ENCODE assay signal across 8 cellular contexts in the genomic region with DNA sequence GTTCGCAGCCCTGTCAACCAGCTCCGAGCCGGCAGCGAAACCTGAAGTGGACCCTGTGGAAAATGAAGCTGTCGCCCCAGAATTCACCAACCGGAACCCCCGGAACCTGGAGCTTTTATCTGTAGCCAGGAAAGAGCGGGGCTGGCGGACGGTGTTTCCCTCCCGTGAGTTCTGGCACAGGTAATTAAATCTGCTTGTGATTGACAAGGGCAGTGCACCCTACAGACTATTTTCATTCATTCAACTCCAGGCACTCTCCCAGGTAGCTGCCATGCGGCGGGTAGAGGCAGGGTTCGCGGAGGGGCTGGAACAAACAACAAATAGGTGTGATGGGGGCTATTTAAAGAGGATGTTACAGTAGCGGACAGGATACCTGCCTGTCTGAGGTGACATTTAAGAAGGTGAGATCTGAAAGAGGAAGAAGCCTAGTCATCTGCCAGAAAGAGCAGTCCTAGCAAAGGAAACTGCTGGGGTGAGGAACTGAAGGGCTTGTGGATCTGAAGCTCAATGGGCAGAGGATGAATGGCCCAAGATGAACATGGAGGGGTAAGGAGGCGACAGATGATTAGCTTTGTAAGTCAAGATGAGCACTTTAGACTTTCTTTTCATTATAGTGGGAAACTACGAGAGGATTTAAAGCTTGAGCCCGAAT. TPM values are rescaled to one million over a fixed set of nuclear protein-coding genes. Genes with fewer than 3 reads are reported as not detected.
DNase-seq lines count a peak whose midpoint lies in the region; ATAC-seq, FAIRE-seq and TF ChIP-seq lines count a peak whose summit lies in the region.

No MANE protein-coding gene starts in this region.

- H3K9me2 ChIP-seq in Karpas-422 (replicated peaks; ENCODE audit: insufficient read depth, low read length): no peaks in the 10 kb centered on the region

- H4K20me1 ChIP-seq in Karpas-422 (ENCODE audit: insufficient read depth, low read depth, low read length): peaks cover 24% of the 10 kb centered on the region

- no peak for TF ChIP-seq CTCF in CD8-positive, alpha-beta T cell (IDR thresholded peaks at IDR 0.05)
- TF ChIP-seq CTCF in kidney (IDR thresholded peaks at IDR 0.05; ENCODE audit: borderline replicate concordance, extremely low read depth, insufficient read depth): no peak
- no peak for TF ChIP-seq CTCF in suprapubic skin (IDR thresholded peaks at IDR 0.05)

- POLR2A ChIA-PET in CD8-positive, alpha-beta T cell (lab: Charles Lee): interaction anchor here (1.0 to 6.2 kb wide), 14 partner anchors 9 to 179 kb away, joined by 3 to 91 read pairs (median 6); a partner anchor contains a TSS

- peaks cover 53% of the 10 kb centered on the region for H3K4me1 ChIP-seq in CD8-positive, alpha-beta T cell (ENCODE audit: insufficient read depth, low read length)
- peaks cover 35% of the 10 kb centered on the region for H3K4me1 ChIP-seq in Karpas-422 (ENCODE audit: low read length)
- peaks cover 16 to 23% of the 10 kb centered on the region in 2 donors for H3K4me1 ChIP-seq in kidney (ENCODE audit: control insufficient read depth in 1 of 2, insufficient read depth in 1 of 2, low read depth in 1 of 2, low read length in 2 of 2)
- H3K4me1 ChIP-seq in suprapubic skin: peaks cover 40% of the 10 kb centered on the region

- H3K27me3 ChIP-seq in CD8-positive, alpha-beta T cell (ENCODE audit: insufficient read depth, low read length): no peaks in the 10 kb centered on the region
- no peaks in the 10 kb centered on the region for H3K27me3 ChIP-seq in Karpas-422 (ENCODE audit: low read length)
- H3K27me3 ChIP-seq in suprapubic skin: no peaks in the 10 kb centered on the region

- H3K27ac ChIP-seq in CD8-positive, alpha-beta T cell (ENCODE audit: low read depth, low read length): peak overlapping the region; percentile 89
- peak overlapping the region; percentile 60 for H3K27ac ChIP-seq in Karpas-422 (ENCODE audit: low read length)
- peak overlapping the region; percentile 96 to 99 for H3K27ac ChIP-seq in kidney (ENCODE audit: low read depth in 2 of 2, low read length in 2 of 2)
- peak overlapping the region; percentile 91 for H3K27ac ChIP-seq in suprapubic skin

- H3K4me1 Mint-ChIP-seq in CD8-positive, alpha-beta T cell (ENCODE audit: low read depth): peaks cover 67% of the 10 kb centered on the region
- peaks cover 68% of the 10 kb centered on the region for H3K4me1 Mint-ChIP-seq in activated naive CD8-positive, alpha-beta T cell treated with anti-CD3 and anti-CD28 coated beads, Interleukin-2, amount 50 U/mL, for 24 hours

- peaks cover 13% of the 10 kb centered on the region for H3K36me3 ChIP-seq in CD8-positive, alpha-beta T cell (ENCODE audit: insufficient read depth, low read length)
- H3K36me3 ChIP-seq in Karpas-422 (ENCODE audit: insufficient read depth, low read length) (peaks cover 46% of the 10 kb centered on the region), kidney (ENCODE audit: control insufficient read depth in 1 of 2, insufficient read depth in 2 of 2, low read length in 2 of 2) (peaks cover 4 to 22% of the 10 kb centered on the region in 2 donors), suprapubic skin (peaks cover 28% of the 10 kb centered on the region)

- 0 out of 2 replicates have a peak overlapping the region, but pooled peaks have one; percentile 37 for H2AFZ ChIP-seq in Karpas-422 (ENCODE audit: low read length)

- H3K27ac Mint-ChIP-seq in CD8-positive, alpha-beta T cell: peak overlapping the region; percentile 98
- peak overlapping the region; percentile 99 for H3K27ac Mint-ChIP-seq in activated naive CD8-positive, alpha-beta T cell treated with anti-CD3 and anti-CD28 coated beads, Interleukin-2, amount 50 U/mL, for 24 hours

- peaks cover 75% of the 10 kb centered on the region for H3K36me3 Mint-ChIP-seq in CD8-positive, alpha-beta T cell
- H3K36me3 Mint-ChIP-seq in activated naive CD8-positive, alpha-beta T cell treated with anti-CD3 and anti-CD28 coated beads, Interleukin-2, amount 50 U/mL, for 24 hours (ENCODE audit: low read depth): peaks cover 61% of the 10 kb centered on the region

- CTCF ChIA-PET in CD8-positive, alpha-beta T cell (lab: Charles Lee): interaction anchor here (0.9 to 3.7 kb wide), 9 partner anchors 10 to 99 kb away, joined by 3 to 23 read pairs (median 4); a partner anchor contains a TSS

- H3K9ac ChIP-seq in Karpas-422 (ENCODE audit: low read length): peak overlapping the region; percentile 88
- H3K9ac ChIP-seq in kidney (ENCODE audit: low read length in 2 of 2): peak overlapping the region; percentile 88 to 97

- no peak for TF ChIP-seq EP300 in suprapubic skin (IDR thresholded peaks at IDR 0.05)

- no peak for TF ChIP-seq POLR2A in suprapubic skin (IDR thresholded peaks at IDR 0.05)

- H3K4me2 ChIP-seq in Karpas-422 (ENCODE audit: low read depth, low read length, poor library complexity, severe bottlenecking): peak overlapping the region; percentile 93

- no peaks in the 10 kb centered on the region for H3K9me3 ChIP-seq in CD8-positive, alpha-beta T cell (ENCODE audit: low read length)
- H3K9me3 ChIP-seq in Karpas-422 (ENCODE audit: low read length) (no peaks in the 10 kb centered on the region), kidney (ENCODE audit: control insufficient read depth in 1 of 2, low read length in 2 of 2) (no peaks in the 10 kb centered on the region), suprapubic skin (no peaks in the 10 kb centered on the region)

- H3K4me3 ChIP-seq in CD8-positive, alpha-beta T cell (ENCODE audit: low read depth, low read length): peak overlapping the region; percentile 99
- peak overlapping the region; percentile 89 for H3K4me3 ChIP-seq in Karpas-422 (ENCODE audit: low read length)
- peak overlapping the region; percentile 95 to 96 for H3K4me3 ChIP-seq in kidney (ENCODE audit: low read length in 2 of 2)
- peak overlapping the region; percentile 79 for H3K4me3 ChIP-seq in suprapubic skin

- FAIRE-seq in kidney (lab: Jason Lieb, UNC): no peak

- peak overlapping the region; percentile 99 for H3K4me3 Mint-ChIP-seq in CD8-positive, alpha-beta T cell
- H3K4me3 Mint-ChIP-seq in activated naive CD8-positive, alpha-beta T cell treated with anti-CD3 and anti-CD28 coated beads, Interleukin-2, amount 50 U/mL, for 24 hours: peak overlapping the region; percentile 91

- ATAC-seq in CD8-positive, alpha-beta T cell: no peak
- no peak for ATAC-seq in activated naive CD8-positive, alpha-beta T cell treated with anti-CD3 and anti-CD28 coated beads, Interleukin-2, amount 50 U/mL, for 24 hours
- no peak for ATAC-seq in HG03521 (IDR thresholded peaks at IDR 0.05; ENCODE audit: unreplicated experiment)

- H3K79me2 ChIP-seq in Karpas-422 (ENCODE audit: low read length): peaks cover 74% of the 10 kb centered on the region

- no peaks in the 10 kb centered on the region for H3K9me3 Mint-ChIP-seq in CD8-positive, alpha-beta T cell
- H3K9me3 Mint-ChIP-seq in activated naive CD8-positive, alpha-beta T cell treated with anti-CD3 and anti-CD28 coated beads, Interleukin-2, amount 50 U/mL, for 24 hours: no peaks in the 10 kb centered on the region

- peak in 2 of 7 experiments; percentile 7 to 22 for DNase-seq in CD8-positive, alpha-beta T cell
- peak; percentile 66 for DNase-seq in Karpas-422
- DNase-seq in activated naive CD8-positive, alpha-beta T cell treated with anti-CD3 and anti-CD28 coated beads, Interleukin-2, amount 50 U/mL, for 24 hours: no peak
- peak; percentile 74 for DNase-seq in kidney
- DNase-seq in suprapubic skin (ENCODE audit: low spot score in 2 of 2): peak in 1 of 2 donors; percentile 70
- DNase-seq in amygdala (lab: John Stamatoyannopoulos, UW): no peak
- DNase-seq in NCI-H1930 (lab: John Stamatoyannopoulos, UW): no peak

- WGBS in suprapubic skin: 19% methylated on average over 12 of the region's 19 CpGs

- no peaks in the 10 kb centered on the region for H3K27me3 Mint-ChIP-seq in CD8-positive, alpha-beta T cell (ENCODE audit: low read depth)
- peaks cover 3% of the 10 kb centered on the region for H3K27me3 Mint-ChIP-seq in activated naive CD8-positive, alpha-beta T cell treated with anti-CD3 and anti-CD28 coated beads, Interleukin-2, amount 50 U/mL, for 24 hours

- intact Hi-C loops in CD8-positive, alpha-beta T cell (cut with DNase I, micrococcal nuclease): loop anchor here (1.0 to 2.0 kb wide), 3 partner anchors 29 to 178 kb away; a partner anchor contains a TSS
- intact Hi-C loops in kidney (cut with DNase I): no loop called here

RNA-seq across cellular contexts. Expression of a gene that starts 0.8 kb away (rescaled TPM):
- total RNA-seq in CD8-positive, alpha-beta T cell: 10 to 100 TPM; 17.5 to 18.8 TPM
- 50.8 and 105 TPM in 2 replicates for total RNA-seq in Karpas-422 (2014; rRNA removed; shearing (Covaris generic); ENCODE audit: low replicate concordance)
- total RNA-seq in kidney (56.7 TPM), suprapubic skin (10 to 100 TPM; 53.9 to 79.2 (median 55.9) TPM)
- polyA plus RNA-seq in kidney (ENCODE audit: insufficient read depth, low read depth, low replicate concordance): 87.2 TPM

RNA-seq across cellular contexts. Expression of a gene that starts 1.7 kb away (rescaled TPM):
- total RNA-seq in CD8-positive, alpha-beta T cell: 100 to 1,000 TPM; 221 to 222 TPM
- total RNA-seq in Karpas-422 (2014; rRNA removed; shearing (Covaris generic); ENCODE audit: low replicate concordance): 223 and 247 TPM in 2 replicates
- 130 TPM for total RNA-seq in kidney
- 121 TPM for polyA plus RNA-seq in kidney (ENCODE audit: insufficient read depth, low read depth, low replicate concordance)
- total RNA-seq in suprapubic skin: 100 to 1,000 TPM; 133 to 150 (median 139) TPM

RNA-seq across cellular contexts. Expression of a gene that starts 9.0 kb away (rescaled TPM):
- total RNA-seq in CD8-positive, alpha-beta T cell: not detected
- 0.11 TPM in 1 of 2 replicates, not detected in the other for total RNA-seq in Karpas-422 (2014; rRNA removed; shearing (Covaris generic); ENCODE audit: low replicate concordance)
- total RNA-seq in kidney (not detected), suprapubic skin (1 to 10 TPM; 1.1 to 4.4 (median 2.9) TPM)
- 0.34 TPM for polyA plus RNA-seq in kidney (ENCODE audit: insufficient read depth, low read depth, low replicate concordance)

RNA-seq across cellular contexts. Expression of a gene that starts 29.2 kb away (rescaled TPM):
- 10 to 100 TPM; 23.3 to 24.1 TPM for total RNA-seq in CD8-positive, alpha-beta T cell
- total RNA-seq in Karpas-422 (2014; rRNA removed; shearing (Covaris generic); ENCODE audit: low replicate concordance): 72.9 and 79.7 TPM in 2 replicates
- total RNA-seq in kidney (20.4 TPM), suprapubic skin (10 to 100 TPM in 3 of 4 donors, 1 to 10 TPM in 1; 7.2 to 23.1 (median 15.6) TPM)
- 30.5 TPM for polyA plus RNA-seq in kidney (ENCODE audit: insufficient read depth, low read depth, low replicate concordance)

Comparison
In these comparisons a context has a peak if more than half of its experiments do, and no peak if none do; other contexts are left out.
1. DNase-seq: peak in Karpas-422 (single experiment) and kidney (single experiment); none in activated naive CD8-positive, alpha-beta T cell treated with anti-CD3 and anti-CD28 coated beads, Interleukin-2, amount 50 U/mL, for 24 hours (single experiment), amygdala (0 of 56) and NCI-H1930 (0 of 2).
2. Peak in every context shown above with its lines, with median percentiles within 50 percentile points of each other: H3K27ac ChIP-seq and H3K4me3 ChIP-seq.